ENCODE assay signal across 32 cellular contexts in genomic region chr7:132732466-132732865, GRCh38.
"Had no signal": no experiment of that assay in that cellular context is flagged by ENCODE, and none has a peak within 500 bp of the region (broad histone marks: within the 10 kb centered on the region; RNA-seq: fewer than 3 reads in every experiment).

No MANE protein-coding gene starts in this region.

- DNase-seq: heart right ventricle; islet precursor cell; kidney glomerular epithelial cell; left cardiac atrium; left lung; lower lobe of right lung; mesendoderm; naive B cell; natural killer cell; nephron progenitor cell; occipital lobe; right cardiac atrium; stimulated activated CD4-positive, alpha-beta T cell treated with anti-CD3 and anti-CD28 coated beads, Interleukin-12 subunit alpha, Interleukin-12 subunit beta, amount 100 ng/mL, for 4 hours; stimulated activated CD4-positive, alpha-beta T cell treated with anti-CD3 and anti-CD28 coated beads, Interleukin-15, amount 100 ng/mL, for 24 hours; stimulated activated CD4-positive, alpha-beta T cell treated with anti-CD3 and anti-CD28 coated beads, Interleukin-4, amount 100 ng/mL, for 24 hours; stimulated activated naive CD4-positive, alpha-beta T cell; tibial artery; trophoblast cell; upper lobe of right lung; uterus had no signal

- H3K9ac ChIP-seq: neural progenitor cell, parathyroid adenoma had no signal

- H3K9me3 ChIP-seq: heart right ventricle, left lung, lower lobe of right lung, neutrophil, suprapubic skin, thoracic aorta, tibial artery, upper lobe of right lung, uterus had no signal

- H3K27me3 Mint-ChIP-seq: progenitor cell of endocrine pancreas had no signal

- ATAC-seq: heart right ventricle; left cardiac atrium; left lung; lower lobe of right lung; natural killer cell; right cardiac atrium; sciatic nerve; stimulated activated effector memory CD8-positive, alpha-beta T cell treated with anti-CD3 and anti-CD28 coated beads, Interleukin-12 subunit alpha, Interleukin-12 subunit beta, amount 100 ng/mL, for 72 hours; upper lobe of right lung had no signal

- H3K36me3 Mint-ChIP-seq: mesothelial cell of epicardium; naive B cell; natural killer cell; neural progenitor cell; stimulated activated effector memory CD8-positive, alpha-beta T cell treated with anti-CD3 and anti-CD28 coated beads, Interleukin-12 subunit alpha, Interleukin-12 subunit beta, amount 100 ng/mL, for 72 hours had no signal

- H3K4me3 Mint-ChIP-seq: mesothelial cell of epicardium; naive B cell; natural killer cell; nephron progenitor cell; neural progenitor cell; stimulated activated effector memory CD8-positive, alpha-beta T cell treated with anti-CD3 and anti-CD28 coated beads, Interleukin-12 subunit alpha, Interleukin-12 subunit beta, amount 100 ng/mL, for 72 hours; stimulated activated naive CD8-positive, alpha-beta T cell treated with anti-CD3 and anti-CD28 coated beads, Interleukin-15, Interleukin-2, amounts not matched to agents 100 ng/mL and 50 ng/mL, for 24 hours had no signal

- H3K4me3 ChIP-seq: heart right ventricle, hepatocyte, left lung, lower lobe of right lung, neural progenitor cell, skin epidermis, suprapubic skin, thoracic aorta, tibial artery, upper lobe of right lung, uterus had no signal

- H3K36me3 ChIP-seq: heart right ventricle, left lung, lower lobe of right lung, neural progenitor cell, neutrophil, suprapubic skin, thoracic aorta, tibial artery, upper lobe of right lung, uterus had no signal

- H3K27ac ChIP-seq: heart right ventricle, hepatocyte, left lung, lower lobe of right lung, neural progenitor cell, neutrophil, parathyroid adenoma, skin epidermis, suprapubic skin, thoracic aorta, tibial artery, upper lobe of right lung, uterus had no signal

- H3K4me1 ChIP-seq: heart right ventricle, left lung, lower lobe of right lung, neural progenitor cell, parathyroid adenoma, suprapubic skin, tibial artery, upper lobe of right lung, uterus had no signal

- H3K9me3 Mint-ChIP-seq: mesothelial cell of epicardium; nephron progenitor cell; neural progenitor cell; stimulated activated effector memory CD8-positive, alpha-beta T cell treated with anti-CD3 and anti-CD28 coated beads, Interleukin-12 subunit alpha, Interleukin-12 subunit beta, amount 100 ng/mL, for 72 hours; stimulated activated naive CD8-positive, alpha-beta T cell treated with anti-CD3 and anti-CD28 coated beads, Interleukin-15, Interleukin-2, amounts not matched to agents 100 ng/mL and 50 ng/mL, for 24 hours had no signal

- H3K27ac Mint-ChIP-seq: mesothelial cell of epicardium; naive B cell; natural killer cell; nephron progenitor cell; neural progenitor cell; progenitor cell of endocrine pancreas; stimulated activated effector memory CD8-positive, alpha-beta T cell treated with anti-CD3 and anti-CD28 coated beads, Interleukin-12 subunit alpha, Interleukin-12 subunit beta, amount 100 ng/mL, for 72 hours; stimulated activated naive CD8-positive, alpha-beta T cell treated with anti-CD3 and anti-CD28 coated beads, Interleukin-15, Interleukin-2, amounts not matched to agents 100 ng/mL and 50 ng/mL, for 24 hours had no signal

- H3K4me1 Mint-ChIP-seq: naive B cell; natural killer cell; stimulated activated effector memory CD8-positive, alpha-beta T cell treated with anti-CD3 and anti-CD28 coated beads, Interleukin-12 subunit alpha, Interleukin-12 subunit beta, amount 100 ng/mL, for 72 hours had no signal
